In the genomic region with DNA sequence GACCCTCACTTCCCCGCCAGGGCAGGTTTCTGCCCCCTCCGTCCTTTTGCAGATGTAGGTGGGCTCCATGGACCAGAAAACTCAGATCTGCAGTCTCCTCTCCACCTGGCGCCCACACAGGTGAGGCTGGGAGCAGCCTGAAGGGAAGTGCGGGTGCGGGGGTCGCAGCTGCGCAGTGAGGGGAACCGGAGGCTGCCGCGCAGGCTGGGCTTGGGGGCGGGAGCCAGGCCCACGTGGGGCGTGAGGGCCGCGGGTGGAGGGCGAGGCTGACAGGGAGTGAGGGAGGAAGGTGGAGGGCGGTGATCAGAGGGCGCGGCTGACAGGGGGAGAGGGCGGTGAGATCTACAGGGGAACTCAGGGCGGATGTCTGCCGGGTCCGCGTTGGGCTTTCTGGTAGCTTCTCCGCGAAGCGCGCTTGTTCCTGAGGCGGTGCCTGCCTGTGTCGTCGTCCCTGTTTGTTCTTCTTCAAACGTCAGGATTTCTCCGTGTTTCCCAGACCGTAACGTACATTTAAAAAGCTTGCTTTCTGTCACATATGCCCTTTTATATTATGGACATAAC, we compare ENCODE assay signal across 8 cellular contexts.
DNase-seq lines count a peak whose midpoint lies in the region; ATAC-seq and TF ChIP-seq lines count a peak whose summit lies in the region.
"Not testable (repeated sequence)": the region's sequence is repeated elsewhere in the genome, so short reads cannot be mapped to it uniquely, and the experiment has no call there.

No MANE protein-coding gene starts in this region.

- WGBS in body of pancreas, 2 donors, result 22 to 27% methylated on average over 29 to 32 of the region's 35 CpGs

- not testable (repeated sequence) for H3K27ac Mint-ChIP-seq in nephron progenitor cell, type B pancreatic cell

- not testable (repeated sequence) for H3K36me3 Mint-ChIP-seq in nephron progenitor cell (ENCODE audit: low read depth); type B pancreatic cell

- H3K9me3 Mint-ChIP-seq in nephron progenitor cell, result peaks cover 22% of the 10 kb centered on the region
- H3K9me3 Mint-ChIP-seq in type B pancreatic cell, result not testable (repeated sequence)

- not testable (repeated sequence) for TF ChIP-seq CTCF in body of pancreas (IDR thresholded peaks at IDR 0.05); nephron progenitor cell (IDR thresholded peaks at IDR 0.05); type B pancreatic cell (conservative IDR thresholded peaks at IDR 0.05)

- ATAC-seq in body of pancreas, result peak; percentile 56

- intact Hi-C loops in body of pancreas (cut with DNase I); head of caudate nucleus (cut with DNase I): not testable (repeated sequence)

- H3K4me1 Mint-ChIP-seq in nephron progenitor cell; type B pancreatic cell (ENCODE audit: unreplicated experiment): not testable (repeated sequence)

- H3K4me1 ChIP-seq in ES-I3 (ENCODE audit: insufficient read depth, low read length); body of pancreas; iPS-20b (ENCODE audit: insufficient read depth, low read length): not testable (repeated sequence)

- H3K27me3 ChIP-seq in body of pancreas; iPS-20b (ENCODE audit: insufficient read depth, low read length): not testable (repeated sequence)

- not testable (repeated sequence) for H3K9me3 ChIP-seq in ES-I3 (ENCODE audit: control insufficient read depth, insufficient read depth, low read length); body of pancreas; iPS-20b (ENCODE audit: insufficient read depth, low read depth, low read length)

- DNase-seq in NCI-H2227 (lab: John Stamatoyannopoulos, UW; ENCODE audit: unreplicated experiment) (peak; percentile 9), body of pancreas (peak in 2 of 4 donors; percentile 33 to 40), head of caudate nucleus (peak in 34 of 42 donors; percentile 10 to 70 (median 36)), nephron progenitor cell (peak; percentile 21), retina (peak; percentile 8)
- not testable (repeated sequence) for DNase-seq in type B pancreatic cell (ENCODE audit: extremely low spot score, unreplicated experiment)

- H3K27ac ChIP-seq in body of pancreas; iPS-20b (ENCODE audit: low read length): not testable (repeated sequence)

- peak overlapping the region; percentile 24; the same call in 1 of the 2 replicates for H3K9ac ChIP-seq in ES-I3 (ENCODE audit: low read depth, low read length)
- not testable (repeated sequence) for H3K9ac ChIP-seq in iPS-20b (ENCODE audit: low read depth, low read length)

- H3K27me3 Mint-ChIP-seq in nephron progenitor cell (ENCODE audit: low read depth, poor library complexity), result peaks cover 14% of the 10 kb centered on the region
- H3K27me3 Mint-ChIP-seq in type B pancreatic cell, result not testable (repeated sequence)

- not testable (repeated sequence) for H3K4me3 ChIP-seq in body of pancreas
- peak overlapping the region; percentile 38; the same call in 1 of the 2 replicates for H3K4me3 ChIP-seq in iPS-20b (ENCODE audit: low read length)

- peak overlapping the region; percentile 64 for H3K4me3 Mint-ChIP-seq in nephron progenitor cell
- peak overlapping the region; percentile 80 for H3K4me3 Mint-ChIP-seq in type B pancreatic cell

- H3K36me3 ChIP-seq in ES-I3 (ENCODE audit: insufficient read depth, low read length); body of pancreas (replicated peaks in 1 of 2; ENCODE audit: insufficient read depth in 1 of 2, low read depth in 2 of 2); iPS-20b (ENCODE audit: insufficient read depth, low read depth, low read length): not testable (repeated sequence)

- not testable (repeated sequence) for TF ChIP-seq POLR2A in body of pancreas (IDR thresholded peaks at IDR 0.05)
